23 cellular contexts compared by ENCODE assay signal in the genomic region with DNA sequence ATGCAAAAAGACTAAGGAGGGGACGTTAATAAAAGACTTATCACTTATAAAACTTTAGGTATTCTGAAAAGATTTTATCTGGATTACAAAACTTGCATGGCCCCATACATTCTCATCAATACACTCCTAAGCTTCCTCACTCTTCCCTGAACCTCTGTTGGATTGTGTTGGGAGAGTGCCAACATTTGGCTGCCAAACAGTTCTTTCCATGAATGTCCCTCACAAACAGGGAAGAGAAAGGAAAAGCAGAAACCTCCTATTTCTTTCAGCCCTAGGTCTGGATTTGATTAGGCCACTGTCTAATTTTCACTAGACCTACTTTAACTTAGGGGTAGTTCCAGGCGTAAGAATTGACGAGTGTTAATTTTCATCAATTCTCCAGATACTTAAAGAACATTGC. TPM values are rescaled to one million over a fixed set of nuclear protein-coding genes. Genes with fewer than 3 reads are reported as not detected.
"Had no signal": no experiment of that assay in that cellular context is flagged by ENCODE, and none has a peak within 500 bp of the region (broad histone marks: within the 10 kb centered on the region; RNA-seq: fewer than 3 reads in every experiment).

No MANE protein-coding gene starts in this region.

- ATAC-seq: activated CD8-positive, alpha-beta T cell treated with anti-CD3 and anti-CD28 coated beads, Interleukin-2, amount 10 ng/mL, durations not matched to agents 7 days and 5 days; activated naive CD8-positive, alpha-beta T cell treated with anti-CD3 and anti-CD28 coated beads, Interleukin-2, amount 50 U/mL, for 24 hours; K562; T-helper 17 cell; WTC11 had no signal

- DNase-seq: activated CD4-positive, alpha-beta T cell treated with anti-CD3 and anti-CD28 coated beads for 48 hours; activated CD4-positive, alpha-beta T cell treated with anti-CD3 and anti-CD28 coated beads, Interleukin-2, amount 50 U/mL, for 4 hours; activated CD4-positive, CD25-positive, alpha-beta regulatory T cell treated with anti-CD3 and anti-CD28 coated beads, Interleukin-2, amount 50 U/mL, for 72 hours; activated CD8-positive, alpha-beta memory T cell treated with anti-CD3 and anti-CD28 coated beads, Interleukin-2, amount 50 U/mL, for 48 hours; activated CD8-positive, alpha-beta T cell treated with anti-CD3 and anti-CD28 coated beads, Interleukin-2, amount 10 ng/mL, durations not matched to agents 7 days and 5 days; activated effector memory CD4-positive, alpha-beta T cell treated with Interleukin-2 at 50 U/mL for 16 hours; activated naive CD4-positive, alpha-beta T cell; activated naive CD8-positive, alpha-beta T cell treated with anti-CD3 and anti-CD28 coated beads, Interleukin-2, amount 50 U/mL, for 24 hours; activated T-cell treated with anti-CD3 and anti-CD28 coated beads, Interleukin-2, amount 50 U/mL, for 1 hour; amniotic stem cell; Kasumi-1; NCI-H1092 treated with DMSO at 0.1 percent for 48 hours; NCI-H1436 treated with DMSO at 0.1 percent for 48 hours; NCI-H2029 treated with DMSO at 0.1 percent for 48 hours; NCI-H524 treated with DMSO at 0.1 percent for 48 hours; NCI-H748 treated with DMSO at 0.1 percent for 48 hours; SIG-M5; T-helper 17 cell; T-helper 9 cell had no signal

- H3K27ac ChIP-seq: ascending aorta had no signal

- H3K9me3 ChIP-seq: ascending aorta had no signal

- H3K27me3 ChIP-seq: ascending aorta had no signal

- H3K4me3 ChIP-seq: ascending aorta, K562 had no signal

RNA-seq across cellular contexts. Expression of a gene that starts 11.7 kb away (rescaled TPM):
- total RNA-seq: activated CD8-positive, alpha-beta T cell treated with anti-CD3 and anti-CD28 coated beads, Interleukin-2, amount 10 ng/mL, durations not matched to agents 7 days and 5 days; ascending aorta; OCI-LY7; T-helper 17 cell; WTC11 had no signal
